4 cellular contexts compared by ENCODE assay signal in genomic region chrY:22980151-22980550, GRCh38. TPM values are rescaled to one million over a fixed set of nuclear protein-coding genes. Genes with fewer than 3 reads are reported as not detected.
"Had no signal": no experiment of that assay in that cellular context is flagged by ENCODE, and none has a peak within 500 bp of the region (broad histone marks: within the 10 kb centered on the region; RNA-seq: fewer than 3 reads in every experiment).

No MANE protein-coding gene starts in this region.

RNA-seq across cellular contexts. Expression of gene BPY2, which starts 3.9 kb away (rescaled TPM):
- total RNA-seq: LHCN-M2, M059J, MCF 10A, NCI-H460 had no signal
